ENCODE assay signal across 19 cellular contexts in genomic region chr13:44540761-44541434, GRCh38. TPM values are rescaled to one million over a fixed set of nuclear protein-coding genes. Genes with fewer than 3 reads are reported as not detected.
A peak's percentile ranks its signal among the peaks of the same experiment; 100 is the strongest.
DNase-seq lines count a peak whose midpoint lies in the region; ATAC-seq and TF ChIP-seq lines count a peak whose summit lies in the region.
"Had no signal": no experiment of that assay in that cellular context is flagged by ENCODE, and none has a peak within 500 bp of the region (broad histone marks: within the 10 kb centered on the region; RNA-seq: fewer than 3 reads in every experiment).

No MANE protein-coding gene starts in this region.

- H3K27ac Mint-ChIP-seq in neural progenitor cell: no peak overlapping the region

- peaks cover 7% of the 10 kb centered on the region for H3K36me3 ChIP-seq in neural progenitor cell
- H3K36me3 ChIP-seq in brain microvascular endothelial cell (replicated peaks): peaks cover 2% of the 10 kb centered on the region
- H3K36me3 ChIP-seq: HAP-1 had no signal

- no peak overlapping the region for H3K4me3 Mint-ChIP-seq in neural progenitor cell
- H3K4me3 Mint-ChIP-seq: CD4-positive, alpha-beta memory T cell had no signal

- in situ Hi-C loops in brain microvascular endothelial cell (cut with HindIII; ENCODE audit: low pct_ligation_motif_present, low sequenced_read_pairs): no loop called here

- TF ChIP-seq CTCF in neural progenitor cell (IDR thresholded peaks at IDR 0.05) (no peak), brain microvascular endothelial cell (IDR thresholded peaks at IDR 0.05; ENCODE audit: low read depth, low read length, missing control alignments) (no peak)

- no peak overlapping the region for H3K9ac ChIP-seq in neural progenitor cell
- H3K9ac ChIP-seq: BLaER1 had no signal

- no peaks in the 10 kb centered on the region for H3K27me3 Mint-ChIP-seq in neural progenitor cell (ENCODE audit: insufficient read depth, low read depth)
- H3K27me3 Mint-ChIP-seq: CD4-positive, alpha-beta memory T cell had no signal

- peaks cover 57% of the 10 kb centered on the region for H3K79me2 ChIP-seq in neural progenitor cell (ENCODE audit: low read depth)

- H3K4me2 ChIP-seq in neural progenitor cell: peak overlapping the region; percentile 62
- H3K4me2 ChIP-seq: BLaER1 had no signal

- no peak overlapping the region for H3K4me3 ChIP-seq in neural progenitor cell
- no peak overlapping the region for H3K4me3 ChIP-seq in brain microvascular endothelial cell (ENCODE audit: low read depth, low read length)
- H3K4me3 ChIP-seq: BLaER1, HAP-1 had no signal

- peaks cover 22% of the 10 kb centered on the region for H3K36me3 Mint-ChIP-seq in neural progenitor cell

- H3K9me3 Mint-ChIP-seq in neural progenitor cell: peaks cover 3% of the 10 kb centered on the region
- H3K9me3 Mint-ChIP-seq: CD4-positive, alpha-beta memory T cell had no signal

- no peaks in the 10 kb centered on the region for H3K9me3 ChIP-seq in neural progenitor cell (ENCODE audit: low read depth)
- H3K9me3 ChIP-seq: BLaER1, HAP-1 had no signal

- H3F3A ChIP-seq in neural progenitor cell (ENCODE audit: low read depth): peaks cover 11% of the 10 kb centered on the region

- H4K20me1 ChIP-seq in neural progenitor cell (ENCODE audit: low read depth): peaks cover 35% of the 10 kb centered on the region
- H4K20me1 ChIP-seq: BLaER1 had no signal

- H3K4me1 Mint-ChIP-seq in neural progenitor cell: no peaks in the 10 kb centered on the region

- H3K27ac ChIP-seq in neural progenitor cell (peak overlapping the region; percentile 13), brain microvascular endothelial cell (no peak overlapping the region)
- H3K27ac ChIP-seq: BLaER1 had no signal

- DNase-seq in astrocyte of the hippocampus (ENCODE audit: low read depth, low spot score): peak; percentile 20
- DNase-seq in inferior parietal cortex (ENCODE audit: extremely low spot score): peak; percentile 20
- DNase-seq in neural progenitor cell (ENCODE audit: low spot score): no peak
- DNase-seq in activated CD4-positive, alpha-beta T cell treated with anti-CD3 and anti-CD28 coated beads, Interleukin-2, amount 50 U/mL, for 1 hour: no peak
- no peak for DNase-seq in brain microvascular endothelial cell
- DNase-seq in activated CD4-positive, alpha-beta T cell treated with anti-CD3 and anti-CD28 coated beads for 4 hours: no peak
- DNase-seq: Calu3; CD4-positive, alpha-beta memory T cell; EL; KBM-7; NCI-H1105 treated with DMSO at 0.1 percent for 48 hours; NCI-H1694; NCI-H2081 treated with DMSO at 0.1 percent for 48 hours; NK-92 treated with Interleukin-12 subunit alpha and Interleukin-12 subunit beta, amount 100 ng/mL, for 24 hours; Right ventricle myocardium superior had no signal

- H3K27me3 ChIP-seq in neural progenitor cell (no peaks in the 10 kb centered on the region), brain microvascular endothelial cell (replicated peaks) (no peaks in the 10 kb centered on the region)
- H3K27me3 ChIP-seq: BLaER1 had no signal

- no peak for ATAC-seq in GM21576 (IDR thresholded peaks at IDR 0.05; ENCODE audit: unreplicated experiment)
- ATAC-seq: HepG2 had no signal

- H2AFZ ChIP-seq in neural progenitor cell (replicated peaks): no peak overlapping the region

- H3K4me1 ChIP-seq in neural progenitor cell: peaks cover 31% of the 10 kb centered on the region
- H3K4me1 ChIP-seq: BLaER1 had no signal

RNA-seq across cellular contexts. Expression of gene TSC22D1, which starts 35.2 kb away (rescaled TPM):
- total RNA-seq in neural progenitor cell (ENCODE audit: low replicate concordance): 179 and 181 TPM in 2 replicates

Comparison
In these comparisons a context has a peak if more than half of its experiments do, and no peak if none do; other contexts are left out.
1. DNase-seq: peak in astrocyte of the hippocampus (single experiment) and inferior parietal cortex (single experiment); none in neural progenitor cell (single experiment), activated CD4-positive, alpha-beta T cell treated with anti-CD3 and anti-CD28 coated beads, Interleukin-2, amount 50 U/mL, for 1 hour (single experiment), brain microvascular endothelial cell (single experiment) and activated CD4-positive, alpha-beta T cell treated with anti-CD3 and anti-CD28 coated beads for 4 hours (0 of 2).